Comparison of ENCODE assay signal across 1 cellular context in genomic region chr3:143135150-143135549, GRCh38.
TF ChIP-seq lines count a peak whose summit lies in the region.

No MANE protein-coding gene starts in this region.

TF ChIP-seq in HepG2, 621 proteins besides CTCF, POLR2A, EP300 and RAD21 (continued from another document):
- no peak for TF ChIP-seq ZBTB37 (CRISPR knock-in tag; IDR thresholded peaks at IDR 0.05)
- TF ChIP-seq, protein P1, sequence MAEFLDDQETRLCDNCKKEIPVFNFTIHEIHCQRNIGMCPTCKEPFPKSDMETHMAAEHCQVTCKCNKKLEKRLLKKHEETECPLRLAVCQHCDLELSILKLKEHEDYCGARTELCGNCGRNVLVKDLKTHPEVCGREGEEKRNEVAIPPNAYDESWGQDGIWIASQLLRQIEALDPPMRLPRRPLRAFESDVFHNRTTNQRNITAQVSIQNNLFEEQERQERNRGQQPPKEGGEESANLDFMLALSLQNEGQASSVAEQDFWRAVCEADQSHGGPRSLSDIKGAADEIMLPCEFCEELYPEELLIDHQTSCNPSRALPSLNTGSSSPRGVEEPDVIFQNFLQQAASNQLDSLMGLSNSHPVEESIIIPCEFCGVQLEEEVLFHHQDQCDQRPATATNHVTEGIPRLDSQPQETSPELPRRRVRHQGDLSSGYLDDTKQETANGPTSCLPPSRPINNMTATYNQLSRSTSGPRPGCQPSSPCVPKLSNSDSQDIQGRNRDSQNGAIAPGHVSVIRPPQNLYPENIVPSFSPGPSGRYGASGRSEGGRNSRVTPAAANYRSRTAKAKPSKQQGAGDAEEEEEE (CRISPR knock-in tag; IDR thresholded peaks at IDR 0.05; ENCODE audit: borderline replicate concordance) = no peak
- TF ChIP-seq MAF1 (CRISPR knock-in tag; IDR thresholded peaks at IDR 0.05; ENCODE audit: borderline replicate concordance) = no peak
- TF ChIP-seq ZMAT5 (CRISPR knock-in tag; IDR thresholded peaks at IDR 0.05; ENCODE audit: borderline replicate concordance, low read depth) = no peak
- TF ChIP-seq ZC3H4 (CRISPR knock-in tag; IDR thresholded peaks at IDR 0.05; ENCODE audit: borderline replicate concordance) = no peak
- TF ChIP-seq, protein P2, sequence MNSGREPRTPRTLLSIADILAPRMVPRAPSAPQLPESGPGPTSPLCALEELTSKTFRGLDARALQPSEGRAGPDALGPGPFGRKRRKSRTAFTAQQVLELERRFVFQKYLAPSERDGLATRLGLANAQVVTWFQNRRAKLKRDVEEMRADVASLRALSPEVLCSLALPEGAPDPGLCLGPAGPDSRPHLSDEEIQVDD (CRISPR knock-in tag; IDR thresholded peaks at IDR 0.05; ENCODE audit: borderline replicate concordance) = no peak
- TF ChIP-seq ZNF782 (CRISPR knock-in tag; IDR thresholded peaks at IDR 0.05; ENCODE audit: borderline replicate concordance) = no peak
- TF ChIP-seq HOXA7 (CRISPR knock-in tag; IDR thresholded peaks at IDR 0.05) = no peak
